Comparison of ENCODE assay signal across 24 cellular contexts in the genomic region with DNA sequence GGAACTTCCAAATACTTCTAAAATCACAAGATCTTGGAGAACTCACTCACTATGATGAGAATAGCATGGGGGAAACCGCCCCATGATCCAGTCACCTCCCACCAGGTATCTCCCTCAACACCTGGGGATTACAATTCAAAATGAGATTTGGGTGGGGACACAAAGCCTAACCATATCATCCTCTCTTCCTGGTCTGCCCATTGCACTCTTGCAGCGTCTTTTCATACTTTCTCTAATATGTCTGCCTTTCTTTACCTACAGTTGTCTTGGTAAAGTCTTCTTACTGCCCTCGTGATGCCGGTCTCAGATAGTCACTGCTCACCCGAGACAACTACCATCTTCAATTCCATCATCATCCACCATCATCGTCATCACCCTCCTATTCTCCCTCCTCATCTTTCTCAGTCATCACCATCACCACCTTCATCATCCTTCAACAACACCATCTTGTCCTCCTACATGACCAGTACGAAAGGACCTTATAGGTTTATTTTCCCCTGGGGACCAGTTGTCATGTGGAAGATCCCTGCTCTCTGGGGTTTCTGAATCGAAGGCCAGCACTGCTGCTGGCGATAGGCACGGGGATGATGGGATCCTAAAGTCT.
"Had no signal": no experiment of that assay in that cellular context is flagged by ENCODE, and none has a peak within 500 bp of the region (broad histone marks: within the 10 kb centered on the region; RNA-seq: fewer than 3 reads in every experiment).

No MANE protein-coding gene starts in this region.

- DNase-seq: colonic mucosa; cortex of kidney; effector CD8-positive, alpha-beta T cell; effector memory CD8-positive, alpha-beta T cell; endodermal cell; foreskin keratinocyte; glutamatergic neuron; head of caudate nucleus; heart right ventricle; hippocampal formation; left cardiac atrium; left ventricle myocardium superior; lower lobe of right lung; mesenchymal stem cell; mucosa of descending colon had no signal

- FAIRE-seq: endometrium, endothelial cell of umbilical vein, frontal cortex, islet of Langerhans, keratinocyte had no signal

- H3K27me3 ChIP-seq: colonic mucosa had no signal

- H3K4me3 Mint-ChIP-seq: dendritic cell treated with granulocyte-macrophage colony-stimulating factor and Interleukin-4, amounts not matched to agents 40 ng/mL and 50 ng/mL, for 4 days; effector memory CD8-positive, alpha-beta T cell; endodermal cell; mesothelial cell of epicardium had no signal

- H3K27ac Mint-ChIP-seq: dendritic cell treated with granulocyte-macrophage colony-stimulating factor and Interleukin-4, amounts not matched to agents 40 ng/mL and 50 ng/mL, for 4 days; effector memory CD8-positive, alpha-beta T cell; endodermal cell; mesothelial cell of epicardium had no signal

- H3K9me3 Mint-ChIP-seq: effector memory CD8-positive, alpha-beta T cell had no signal

- H3K36me3 ChIP-seq: colonic mucosa, esophagus muscularis mucosa, heart right ventricle, left lung, lower lobe of right lung had no signal

- H3K4me3 ChIP-seq: colonic mucosa, esophagus muscularis mucosa, heart right ventricle, left lung, lower lobe of right lung, mucosa of descending colon had no signal

- H3K27ac ChIP-seq: colonic mucosa, esophagus muscularis mucosa, foreskin keratinocyte, heart right ventricle, left lung, lower lobe of right lung had no signal

- H3K4me1 ChIP-seq: colonic mucosa, esophagus muscularis mucosa, foreskin keratinocyte, left lung, lower lobe of right lung had no signal

- H3K4me1 Mint-ChIP-seq: mesothelial cell of epicardium had no signal

- H3K9me3 ChIP-seq: colonic mucosa, esophagus muscularis mucosa, heart right ventricle, left lung, lower lobe of right lung, mucosa of descending colon had no signal

- ATAC-seq: effector memory CD8-positive, alpha-beta T cell; foreskin keratinocyte; heart right ventricle; left cardiac atrium; left lung; left ventricle myocardium superior; lower lobe of right lung; mucosa of descending colon had no signal
